ENCODE assay signal across 8 cellular contexts in the genomic region with DNA sequence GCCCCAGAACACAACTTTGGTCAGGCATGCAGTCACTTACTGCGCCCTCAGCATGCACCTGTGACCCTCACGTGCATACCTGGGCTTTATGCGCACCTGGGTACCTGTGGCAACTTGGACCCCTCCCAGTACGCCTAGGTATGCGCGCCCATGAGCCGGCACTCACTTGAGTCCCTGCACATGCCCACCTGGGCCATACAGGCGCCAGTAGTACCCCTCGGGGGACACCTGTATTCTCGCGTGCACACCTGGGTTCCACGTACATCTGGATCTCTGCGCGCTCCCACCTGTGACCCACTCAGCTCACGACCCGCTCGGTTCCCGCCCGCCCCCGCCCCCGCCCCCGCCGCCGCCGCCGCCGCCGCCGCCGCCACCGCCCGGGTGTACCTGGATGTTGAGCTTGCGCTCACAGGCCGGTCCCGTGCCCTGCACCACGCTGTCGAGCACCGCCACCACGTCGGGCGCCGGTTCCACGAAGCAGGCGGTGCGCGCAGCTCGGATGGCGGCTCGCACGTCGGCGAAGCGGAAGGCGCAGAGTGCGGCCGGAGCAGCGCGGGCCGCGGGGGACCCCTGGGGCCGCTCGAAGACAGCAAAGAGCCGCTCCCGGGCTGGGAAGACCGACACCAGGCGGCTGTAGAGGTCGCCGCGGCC. TPM values are rescaled to one million over a fixed set of nuclear protein-coding genes. Genes with fewer than 3 reads are reported as not detected.
DNase-seq lines count a peak whose midpoint lies in the region; ATAC-seq and TF ChIP-seq lines count a peak whose summit lies in the region.

No MANE protein-coding gene starts in this region.

- H3K4me3 ChIP-seq in HAP-1 (peak overlapping the region; percentile 44), iPS-18a (ENCODE audit: low read length) (peak overlapping the region; percentile 53), spleen (peak overlapping the region; percentile 56 to 91 (median 70))

- in situ Hi-C loops in HAP-1 (cut with MboI; ENCODE audit: low sequenced_read_pairs): no loop called here

- no peaks in the 10 kb centered on the region for H3K36me3 Mint-ChIP-seq in activated CD8-positive, alpha-beta T cell treated with anti-CD3 and anti-CD28 coated beads, Interleukin-2, amount 10 ng/mL, durations not matched to agents 7 days and 5 days (ENCODE audit: low read depth)

- intact Hi-C loops in spleen (cut with DNase I; ENCODE audit: low total_unique reads): loop anchor here (5.0 kb wide), 1 partner anchor 113 kb away; no protein-coding TSS in a partner anchor

- no peak overlapping the region for H3K4me3 Mint-ChIP-seq in activated CD8-positive, alpha-beta T cell treated with anti-CD3 and anti-CD28 coated beads, Interleukin-2, amount 10 ng/mL, durations not matched to agents 7 days and 5 days

- H3K9me3 Mint-ChIP-seq in activated CD8-positive, alpha-beta T cell treated with anti-CD3 and anti-CD28 coated beads, Interleukin-2, amount 10 ng/mL, durations not matched to agents 7 days and 5 days (ENCODE audit: insufficient read depth): no peaks in the 10 kb centered on the region

- CTCF ChIA-PET in activated CD8-positive, alpha-beta T cell treated with anti-CD3 and anti-CD28 coated beads, Interleukin-2, amount 10 ng/mL, durations not matched to agents 7 days and 5 days (lab: Charles Lee): interaction anchor here (1.1 to 1.4 kb wide), 3 partner anchors 18 to 222 kb away, joined by 3 to 7 read pairs (median 3); no protein-coding TSS in a partner anchor

- POLR2A ChIA-PET in activated CD8-positive, alpha-beta T cell treated with anti-CD3 and anti-CD28 coated beads, Interleukin-2, amount 10 ng/mL, durations not matched to agents 7 days and 5 days (lab: Charles Lee): interaction anchor here (1.2 kb wide), 1 partner anchor 12 kb away, joined by 3 read pairs; no protein-coding TSS in a partner anchor

- H3K4me1 Mint-ChIP-seq in activated CD8-positive, alpha-beta T cell treated with anti-CD3 and anti-CD28 coated beads, Interleukin-2, amount 10 ng/mL, durations not matched to agents 7 days and 5 days (ENCODE audit: low read depth): peaks cover 11% of the 10 kb centered on the region

- no peak for TF ChIP-seq CTCF in spleen (IDR thresholded peaks at IDR 0.05 in 8 of 11, conservative IDR thresholded peaks at IDR 0.05 in 3 of 11)

- no peaks in the 10 kb centered on the region for H3K9me3 ChIP-seq in HAP-1
- H3K9me3 ChIP-seq in iPS-18a (ENCODE audit: control insufficient read depth, low read depth, low read length): no peaks in the 10 kb centered on the region
- H3K9me3 ChIP-seq in spleen: no peaks in the 10 kb centered on the region

- H3K27me3 ChIP-seq in HAP-1 (ENCODE audit: low read depth) (no peaks in the 10 kb centered on the region), iPS-18a (ENCODE audit: control insufficient read depth, insufficient read depth, low read length) (peaks cover 42% of the 10 kb centered on the region), spleen (replicated peaks in 1 of 7) (peaks cover 0 to 47% (median 10%) of the 10 kb centered on the region in 7 donors)

- peak; percentile 11 for ATAC-seq in activated CD8-positive, alpha-beta T cell treated with anti-CD3 and anti-CD28 coated beads, Interleukin-2, amount 10 ng/mL, durations not matched to agents 7 days and 5 days
- ATAC-seq in GM21447 (IDR thresholded peaks at IDR 0.05; ENCODE audit: unreplicated experiment) (no peak), HG03139 (IDR thresholded peaks at IDR 0.05; ENCODE audit: unreplicated experiment) (no peak), GM19395 (IDR thresholded peaks at IDR 0.05; ENCODE audit: unreplicated experiment) (no peak)

- DNase-seq in HAP-1 (ENCODE audit: low spot score in 2 of 2) (no peak), spleen (no peak), OCI-M2 (lab: John Stamatoyannopoulos, UW; ENCODE audit: unreplicated experiment) (no peak)
- DNase-seq in activated CD8-positive, alpha-beta T cell treated with anti-CD3 and anti-CD28 coated beads, Interleukin-2, amount 10 ng/mL, durations not matched to agents 7 days and 5 days: no peak

- no peak overlapping the region for H3K9ac ChIP-seq in iPS-18a (ENCODE audit: low read length)

- H3K27me3 Mint-ChIP-seq in activated CD8-positive, alpha-beta T cell treated with anti-CD3 and anti-CD28 coated beads, Interleukin-2, amount 10 ng/mL, durations not matched to agents 7 days and 5 days (ENCODE audit: low read depth): peaks cover 67% of the 10 kb centered on the region

- H3K27ac ChIP-seq in iPS-18a (ENCODE audit: low read length) (no peak overlapping the region), spleen (peak overlapping the region; percentile 51 to 91 (median 88))

- H3K36me3 ChIP-seq in HAP-1 (replicated peaks) (no peaks in the 10 kb centered on the region), iPS-18a (ENCODE audit: control insufficient read depth, low read depth, low read length) (no peaks in the 10 kb centered on the region), spleen (no peaks in the 10 kb centered on the region)

- no peak overlapping the region for H3K27ac Mint-ChIP-seq in activated CD8-positive, alpha-beta T cell treated with anti-CD3 and anti-CD28 coated beads, Interleukin-2, amount 10 ng/mL, durations not matched to agents 7 days and 5 days

- peaks cover 22% of the 10 kb centered on the region for H3K4me1 ChIP-seq in HAP-1
- H3K4me1 ChIP-seq in iPS-18a (ENCODE audit: control insufficient read depth, low read depth, low read length): peaks cover 30% of the 10 kb centered on the region
- H3K4me1 ChIP-seq in spleen: peaks cover 30 to 96% (median 88%) of the 10 kb centered on the region in 6 donors

- TF ChIP-seq POLR2A in spleen (IDR thresholded peaks at IDR 0.05): no peak

- WGBS in spleen, 5 donors: 7 to 39% (median 8%) methylated on average over 15 to 69 of the region's 69 CpGs

RNA-seq across cellular contexts. Expression of a gene that starts 1.4 kb away (rescaled TPM):
- 1 to 10 TPM; 3.7 to 4.1 TPM for total RNA-seq in activated CD8-positive, alpha-beta T cell treated with anti-CD3 and anti-CD28 coated beads, Interleukin-2, amount 10 ng/mL, durations not matched to agents 7 days and 5 days
- total RNA-seq in spleen: 100 to 1,000 TPM; 121 to 238 (median 170) TPM
- polyA plus RNA-seq in spleen: 10 to 100 TPM; 44.4 to 97.9 (median 79.2) TPM

Comparison
In these comparisons a context has a peak if more than half of its experiments do, and no peak if none do; other contexts are left out.
1. RNA of a gene that starts 1.4 kb away (total RNA-seq): 121 to 238 TPM in spleen; 3.7 to 4.1 TPM in activated CD8-positive, alpha-beta T cell treated with anti-CD3 and anti-CD28 coated beads, Interleukin-2, amount 10 ng/mL, durations not matched to agents 7 days and 5 days; every median in the first group is over 10 times any median in the second.
2. Peak in every context shown above with its lines, with median percentiles within 50 percentile points of each other: H3K4me3 ChIP-seq.